8 cellular contexts compared by ENCODE assay signal in genomic region chr11:34599406-34599901, GRCh38. TPM values are rescaled to one million over a fixed set of nuclear protein-coding genes. Genes with fewer than 3 reads are reported as not detected.
DNase-seq lines count a peak whose midpoint lies in the region; ATAC-seq and TF ChIP-seq lines count a peak whose summit lies in the region.

No MANE protein-coding gene starts in this region.

- CTCF ChIA-PET in PC-9 (lab: Charles Lee): no interaction called here

- DNase-seq in PC-9 (peak; percentile 66 to 98), epithelial cell of esophagus (ENCODE audit: low read depth) (peak; percentile 90), renal cortical epithelial cell (ENCODE audit: low read depth) (peak; percentile 43), DMS114 treated with DMSO at 0.1 percent for 48 hours (lab: John Stamatoyannopoulos, UW; ENCODE audit: unreplicated experiment) (no peak)
- no peak for DNase-seq in stimulated activated CD8-positive, alpha-beta memory T cell treated with anti-CD3 and anti-CD28 coated beads, Interleukin-4, amount 100 ng/mL, for 48 hours

- POLR2A ChIA-PET in PC-9 (lab: Charles Lee; ENCODE audit: unreplicated experiment): no interaction called here

- H3F3A ChIP-seq in PC-9 (ENCODE audit: insufficient read depth, low read depth): peaks cover 44% of the 10 kb centered on the region

- TF ChIP-seq CTCF in PC-9 (conservative IDR thresholded peaks at IDR 0.05): no peak
- TF ChIP-seq CTCF in epithelial cell of esophagus (IDR thresholded peaks at IDR 0.05; ENCODE audit: insufficient read depth, low read depth, low read length, missing control alignments): no peak

- H3K4me1 ChIP-seq in PC-9 (replicated peaks; ENCODE audit: insufficient read depth): peaks cover 45% of the 10 kb centered on the region

- peaks cover 10% of the 10 kb centered on the region; the same call in 1 of the 2 replicates for H3K9me3 ChIP-seq in PC-9 (ENCODE audit: insufficient read depth, low read depth)

- intact Hi-C loops in PC-9 (cut with micrococcal nuclease; ENCODE audit: unreplicated experiment): loop anchor here (1.0 kb wide), 5 partner anchors 22 to 86 kb away; partner anchors contain the start of gene EHF

- H3K36me3 ChIP-seq in PC-9 (ENCODE audit: low read depth): no peaks in the 10 kb centered on the region

- no TSS peak for BruUV-seq in PC-9 (replicated peaks; lab: Mats Ljungman, UMichigan)

- ATAC-seq in GM18909 (IDR thresholded peaks at IDR 0.05; ENCODE audit: poor library complexity, unreplicated experiment): peak; percentile 64
- no peak for ATAC-seq in HG02571 (IDR thresholded peaks at IDR 0.05; ENCODE audit: unreplicated experiment)
- ATAC-seq in GM18517 (IDR thresholded peaks at IDR 0.05; ENCODE audit: unreplicated experiment): no peak

- H4K20me1 ChIP-seq in PC-9 (ENCODE audit: insufficient read depth): no peaks in the 10 kb centered on the region

- H3K4me3 ChIP-seq in PC-9 (peak overlapping the region; percentile 24; the same call in 1 of the 2 replicates), epithelial cell of esophagus (ENCODE audit: low read length) (no peak overlapping the region)

- no peaks in the 10 kb centered on the region for H3K27me3 ChIP-seq in PC-9 (ENCODE audit: insufficient read depth, low read depth)

- H3K79me2 ChIP-seq in PC-9 (ENCODE audit: low read depth): no peaks in the 10 kb centered on the region

- H3K9me2 ChIP-seq in PC-9 (ENCODE audit: insufficient read depth): no peaks in the 10 kb centered on the region

- peak overlapping the region; percentile 72 for H3K4me2 ChIP-seq in PC-9

- peak overlapping the region; percentile 91 for H3K27ac ChIP-seq in PC-9

- H2AFZ ChIP-seq in PC-9: peak overlapping the region; percentile 34; the same call in 1 of the 2 replicates

RNA-seq across cellular contexts. Expression of gene EHF, which starts 21.4 kb away (rescaled TPM):
- total RNA-seq in PC-9 (2021) (85.7 and 118 TPM in 2 replicates), renal cortical epithelial cell (43.7 and 158 TPM in 2 replicates)

Comparison
In these comparisons a context has a peak if more than half of its experiments do, and no peak if none do; other contexts are left out.
1. DNase-seq: peak in PC-9 (2 of 2), epithelial cell of esophagus (single experiment) and renal cortical epithelial cell (single experiment); none in stimulated activated CD8-positive, alpha-beta memory T cell treated with anti-CD3 and anti-CD28 coated beads, Interleukin-4, amount 100 ng/mL, for 48 hours (single experiment) and DMS114 treated with DMSO at 0.1 percent for 48 hours (single experiment).